18 cellular contexts compared by ENCODE assay signal in the genomic region with DNA sequence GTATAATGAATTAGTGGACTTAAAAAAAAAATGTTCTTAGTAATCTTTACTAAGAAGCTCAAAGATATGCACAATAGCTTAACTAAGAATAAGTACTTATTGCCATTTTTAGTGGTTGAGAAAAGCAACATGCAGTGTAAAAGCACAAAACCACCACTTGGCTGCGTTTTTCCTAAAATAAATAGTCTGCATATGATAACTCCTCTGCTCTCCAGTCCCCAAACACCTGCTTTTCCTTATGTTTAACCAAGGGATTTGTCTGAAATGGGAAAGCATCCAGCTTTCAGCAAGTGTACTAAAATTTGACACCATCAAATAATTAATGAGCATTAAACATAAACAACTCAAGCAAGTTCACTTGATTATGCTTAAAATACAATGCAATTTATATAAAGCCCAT. TPM values are rescaled to one million over a fixed set of nuclear protein-coding genes. Genes with fewer than 3 reads are reported as not detected.
A peak's percentile ranks its signal among the peaks of the same experiment; 100 is the strongest.
DNase-seq lines count a peak whose midpoint lies in the region; ATAC-seq, FAIRE-seq and TF ChIP-seq lines count a peak whose summit lies in the region.
"Had no signal": no experiment of that assay in that cellular context is flagged by ENCODE, and none has a peak within 500 bp of the region (broad histone marks: within the 10 kb centered on the region; RNA-seq: fewer than 3 reads in every experiment).

No MANE protein-coding gene starts in this region.

- H3K9me3 Mint-ChIP-seq in T-cell = no peaks in the 10 kb centered on the region
- H3K9me3 Mint-ChIP-seq: activated naive CD8-positive, alpha-beta T cell treated with anti-CD3 and anti-CD28 coated beads, Interleukin-2, amount 10 ng/mL, durations not matched to agents 7 days and 5 days had no signal

- no peaks in the 10 kb centered on the region for H3K27me3 Mint-ChIP-seq in T-cell
- H3K27me3 Mint-ChIP-seq: activated naive CD8-positive, alpha-beta T cell treated with anti-CD3 and anti-CD28 coated beads, Interleukin-2, amount 10 ng/mL, durations not matched to agents 7 days and 5 days had no signal

- H3K4me1 Mint-ChIP-seq in T-cell = peaks cover 7 to 19% (median 10%) of the 10 kb centered on the region in 3 donors

- H3K36me3 Mint-ChIP-seq in T-cell = peaks cover 48% of the 10 kb centered on the region

- CTCF ChIA-PET in T-cell (lab: Charles Lee) = no interaction called here

- peak; percentile 6 for TF ChIP-seq CTCF in D721Med (IDR thresholded peaks at IDR 0.05; ENCODE audit: insufficient read depth, missing control alignments)

- H3K4me3 Mint-ChIP-seq in T-cell = no peak overlapping the region
- H3K4me3 Mint-ChIP-seq: activated naive CD8-positive, alpha-beta T cell treated with anti-CD3 and anti-CD28 coated beads, Interleukin-2, amount 10 ng/mL, durations not matched to agents 7 days and 5 days had no signal

- H3K27ac Mint-ChIP-seq in T-cell = peak overlapping the region in 1 of 2 donors; percentile 46
- H3K27ac Mint-ChIP-seq: activated naive CD8-positive, alpha-beta T cell treated with anti-CD3 and anti-CD28 coated beads, Interleukin-2, amount 10 ng/mL, durations not matched to agents 7 days and 5 days had no signal

- no peak for DNase-seq in D721Med (ENCODE audit: insufficient read length, low spot score)
- peak; percentile 50 for DNase-seq in NCI-H146 (lab: John Stamatoyannopoulos, UW)
- peak; percentile 11 to 19 for DNase-seq in SHP77 (lab: John Stamatoyannopoulos, UW)
- peak; percentile 12 for DNase-seq in left kidney (ENCODE audit: low read depth, low spot score)
- no peak for DNase-seq in T-cell
- DNase-seq in NCI-H345 treated with DMSO at 0.1 percent for 48 hours (lab: John Stamatoyannopoulos, UW; ENCODE audit: unreplicated experiment) = no peak
- DNase-seq in HPDE6-E6E7 (ENCODE audit: extremely low spot score) = no peak
- DNase-seq: activated CD8-positive, alpha-beta memory T cell treated with anti-CD3 and anti-CD28 coated beads, Interleukin-2, amount 50 U/mL, for 48 hours; activated naive CD8-positive, alpha-beta T cell treated with anti-CD3 and anti-CD28 coated beads, Interleukin-2, amount 10 ng/mL, durations not matched to agents 7 days and 5 days; AML-193; hypothalamus; stimulated activated CD4-positive, alpha-beta T cell treated with anti-CD3 and anti-CD28 coated beads, Interleukin-2, amount 100 ng/mL, for 24 hours; stimulated activated CD8-positive, alpha-beta memory T cell treated with anti-CD3 and anti-CD28 coated beads, Interleukin-4, amount 100 ng/mL, for 48 hours; T-helper 1 cell; transverse colon had no signal

- FAIRE-seq in D721Med (lab: Jason Lieb, UNC) = no peak

- ATAC-seq in T-cell (replicated peaks in 1 of 4) (no peak), GM21723 (IDR thresholded peaks at IDR 0.05; ENCODE audit: unreplicated experiment) (no peak)
- ATAC-seq: activated CD4-positive, CD25-positive, alpha-beta regulatory T cell treated with anti-CD3 and anti-CD28 coated beads, Interleukin-2, amount 50 U/mL, for 24 hours; left lobe of liver had no signal

- POLR2A ChIA-PET in T-cell (lab: Charles Lee) = interaction anchor here in 1 of 2 donors (0.5 to 0.6 kb wide), 2 partner anchors 11 to 12 kb away, joined by 3 read pairs; no protein-coding TSS in a partner anchor

RNA-seq across cellular contexts. Expression of a gene that starts 41.4 kb away (rescaled TPM):
- 100 to 1,000 TPM; 125 to 140 (median 132) TPM for total RNA-seq in T-cell

RNA-seq across cellular contexts. Expression of a gene that starts 46.7 kb away (rescaled TPM):
- 10 to 100 TPM; 11.3 to 32.4 (median 25.6) TPM for total RNA-seq in T-cell

Comparison
In these comparisons a context has a peak if more than half of its experiments do, and no peak if none do; other contexts are left out.
1. DNase-seq: peak in NCI-H146 (single experiment), SHP77 (2 of 2) and left kidney (single experiment); none in D721Med (single experiment), T-cell (0 of 34), NCI-H345 treated with DMSO at 0.1 percent for 48 hours (single experiment) and HPDE6-E6E7 (single experiment).